In the genomic region with DNA sequence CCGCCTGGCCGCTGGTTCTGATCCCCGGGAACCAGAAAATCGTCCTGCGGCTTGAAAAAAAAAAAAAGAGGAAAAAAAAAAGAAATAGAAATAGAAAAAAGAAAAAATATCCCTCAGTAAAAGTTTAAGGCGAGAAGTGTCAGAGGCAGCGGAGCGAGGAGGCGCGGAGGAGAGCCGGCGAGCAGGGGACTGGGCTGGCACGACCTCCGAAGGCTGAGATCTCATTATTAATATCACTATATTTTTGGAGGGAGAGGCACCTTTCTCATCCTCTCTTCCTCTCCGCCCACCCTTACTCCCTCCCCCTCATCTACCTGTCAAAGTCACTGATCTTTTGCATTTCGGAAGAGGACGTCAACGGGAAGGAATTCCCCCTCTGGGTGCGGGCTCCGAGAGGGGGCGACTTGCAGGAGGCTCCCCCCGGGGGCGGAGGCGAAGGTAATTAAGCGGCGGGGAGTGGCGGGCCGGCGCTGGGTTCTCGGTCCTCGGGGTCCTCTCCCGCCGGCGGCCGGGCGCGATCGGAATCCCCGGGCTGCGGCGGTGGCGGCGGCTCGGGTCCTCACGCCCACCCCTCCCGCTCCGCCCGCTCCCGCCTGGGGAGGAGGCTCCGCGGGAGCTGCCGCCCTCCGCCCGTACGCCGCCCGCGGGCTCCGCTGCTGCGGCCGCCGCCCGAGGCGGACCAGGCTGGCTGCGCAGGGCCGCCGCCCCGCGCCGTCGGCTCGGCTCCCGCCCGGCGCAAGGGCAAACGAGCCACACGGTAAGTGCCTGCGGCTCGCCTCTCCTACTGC, we compare ENCODE assay signal across 8 cellular contexts. TPM values are rescaled to one million over a fixed set of nuclear protein-coding genes. Genes with fewer than 3 reads are reported as not detected.
DNase-seq lines count a peak whose midpoint lies in the region; ATAC-seq, FAIRE-seq and TF ChIP-seq lines count a peak whose summit lies in the region.

A gene (plus strand): TSS at position 337 of the 788 bp plus-strand sequence.

- H2BK12ac ChIP-seq in neuronal stem cell (ENCODE audit: low read length), result no peak within 1 kb of the TSS

- H2AK5ac ChIP-seq in neuronal stem cell (ENCODE audit: low read depth, low read length), result no peak within 1 kb of the TSS

- no CpG with 5 or more reads among the region's 79 CpGs for WGBS in neuronal stem cell (ENCODE audit: extremely low coverage in 2 of 2, insufficient read length in 2 of 2, insufficient replicate concordance in 1 of 2), 2 donors

- H3K79me1 ChIP-seq in neuronal stem cell (ENCODE audit: low read depth, low read length), result no peaks in the 10 kb centered on the region

- peak; percentile 22 to 31 for DNase-seq in activated CD4-positive, alpha-beta T cell treated with anti-CD3 and anti-CD28 coated beads for 4 hours
- no peak for DNase-seq in activated CD4-positive, alpha-beta T cell treated with anti-CD3 and anti-CD28 coated beads for 1 hour
- DNase-seq in HL-60 (ENCODE audit: low read depth in 1 of 2, low spot score in 1 of 2), result no peak
- peak; percentile 53 for DNase-seq in activated CD8-positive, alpha-beta memory T cell treated with anti-CD3 and anti-CD28 coated beads, Interleukin-2, amount 50 U/mL, for 48 hours
- DNase-seq in frontal cortex (ENCODE audit: low spot score in 2 of 2), result peak; percentile 18 to 29
- DNase-seq in neuronal stem cell (ENCODE audit: low spot score), result peak; percentile 15

- peak within 1 kb of the TSS; percentile 60 for H3K9ac ChIP-seq in neuronal stem cell (ENCODE audit: low read depth, low read length, poor library complexity)

- H4K91ac ChIP-seq in neuronal stem cell (ENCODE audit: low read depth, low read length, poor library complexity), result no peak within 1 kb of the TSS

- no peak within 1 kb of the TSS for H3K14ac ChIP-seq in neuronal stem cell (ENCODE audit: low read length)

- FAIRE-seq in frontal cortex (lab: Jason Lieb, UNC), result no peak

- H3K18ac ChIP-seq in neuronal stem cell (ENCODE audit: low read length), result peak within 1 kb of the TSS; percentile 76

- no peak within 1 kb of the TSS for H3K4ac ChIP-seq in neuronal stem cell (ENCODE audit: low read length)

- no peak within 1 kb of the TSS for H2BK5ac ChIP-seq in neuronal stem cell (ENCODE audit: low read length)

- H3K27ac ChIP-seq in HL-60 (replicated peaks) (no peak within 1 kb of the TSS), neuronal stem cell (replicated peaks; ENCODE audit: low read length) (no peak within 1 kb of the TSS)

- no peak within 1 kb of the TSS for H2BK120ac ChIP-seq in neuronal stem cell (ENCODE audit: low read depth, low read length)

- no peak for ATAC-seq in GM21423 (IDR thresholded peaks at IDR 0.05; ENCODE audit: unreplicated experiment)
- no peak for ATAC-seq in HG03378 (IDR thresholded peaks at IDR 0.05; ENCODE audit: unreplicated experiment)

- TF ChIP-seq CTCF in HL-60 (IDR thresholded peaks at IDR 0.05; ENCODE audit: insufficient read depth, low read length), result no peak

- H2AFZ ChIP-seq in neuronal stem cell (ENCODE audit: low read length), result peak within 1 kb of the TSS; percentile 95

- no peak within 1 kb of the TSS for H4K8ac ChIP-seq in neuronal stem cell (ENCODE audit: low read depth, low read length)

- H3K4me3 ChIP-seq in HL-60 (replicated peaks; ENCODE audit: insufficient read depth, low read length) (0 out of 2 replicates have a peak within 1 kb of the TSS, but pooled peaks have one; percentile 8), neuronal stem cell (ENCODE audit: low read length in 2 of 2) (peak within 1 kb of the TSS; percentile 45 to 82)

- H3K27me3 ChIP-seq in HL-60 (ENCODE audit: insufficient read depth, poor library complexity, severe bottlenecking) (peaks cover 52% of the 10 kb centered on the region), neuronal stem cell (ENCODE audit: control insufficient read depth in 3 of 3, insufficient read depth in 3 of 3, low read depth in 1 of 3, low read length in 3 of 3) (peaks cover 0 to 41% (median 16%) of the 10 kb centered on the region in 3 experiments)

- no peaks in the 10 kb centered on the region for H3K36me3 ChIP-seq in neuronal stem cell (replicated peaks in 1 of 2; ENCODE audit: control insufficient read depth in 2 of 2, insufficient read depth in 2 of 2, low read length in 2 of 2)

- peak within 1 kb of the TSS; percentile 96 for H3K4me2 ChIP-seq in neuronal stem cell (ENCODE audit: insufficient read depth, low read length, poor library complexity, severe bottlenecking)

- no peak within 1 kb of the TSS for H3K23ac ChIP-seq in neuronal stem cell (ENCODE audit: low read depth, low read length, poor library complexity)

- peaks cover 0 to 10% of the 10 kb centered on the region in 2 donors for H3K4me1 ChIP-seq in neuronal stem cell (ENCODE audit: control insufficient read depth in 2 of 2, insufficient read depth in 1 of 2, low read depth in 1 of 2, low read length in 2 of 2)

- H2BK15ac ChIP-seq in neuronal stem cell (ENCODE audit: low read length), result no peak within 1 kb of the TSS

- H3K9me3 ChIP-seq in neuronal stem cell (replicated peaks in 1 of 2; ENCODE audit: control insufficient read depth in 2 of 2, insufficient read depth in 1 of 2, low read depth in 1 of 2, low read length in 2 of 2), result no peaks in the 10 kb centered on the region

RNA-seq across cellular contexts. Expression of the gene that starts here (rescaled TPM):
- total RNA-seq in frontal cortex, result 17.5 TPM
- 0.08 TPM for polyA plus RNA-seq in neuronal stem cell (2013, experiment 1 of 2)
- polyA plus RNA-seq in neuronal stem cell (2013, experiment 2 of 2), result 0.14 TPM

Comparison
In these comparisons a context has a peak if more than half of its experiments do, and no peak if none do; other contexts are left out.
1. DNase-seq: peak in activated CD4-positive, alpha-beta T cell treated with anti-CD3 and anti-CD28 coated beads for 4 hours (2 of 2), activated CD8-positive, alpha-beta memory T cell treated with anti-CD3 and anti-CD28 coated beads, Interleukin-2, amount 50 U/mL, for 48 hours (single experiment), frontal cortex (2 of 2) and neuronal stem cell (single experiment); none in activated CD4-positive, alpha-beta T cell treated with anti-CD3 and anti-CD28 coated beads for 1 hour (single experiment) and HL-60 (0 of 2).